17 cellular contexts compared by ENCODE assay signal in the genomic region with DNA sequence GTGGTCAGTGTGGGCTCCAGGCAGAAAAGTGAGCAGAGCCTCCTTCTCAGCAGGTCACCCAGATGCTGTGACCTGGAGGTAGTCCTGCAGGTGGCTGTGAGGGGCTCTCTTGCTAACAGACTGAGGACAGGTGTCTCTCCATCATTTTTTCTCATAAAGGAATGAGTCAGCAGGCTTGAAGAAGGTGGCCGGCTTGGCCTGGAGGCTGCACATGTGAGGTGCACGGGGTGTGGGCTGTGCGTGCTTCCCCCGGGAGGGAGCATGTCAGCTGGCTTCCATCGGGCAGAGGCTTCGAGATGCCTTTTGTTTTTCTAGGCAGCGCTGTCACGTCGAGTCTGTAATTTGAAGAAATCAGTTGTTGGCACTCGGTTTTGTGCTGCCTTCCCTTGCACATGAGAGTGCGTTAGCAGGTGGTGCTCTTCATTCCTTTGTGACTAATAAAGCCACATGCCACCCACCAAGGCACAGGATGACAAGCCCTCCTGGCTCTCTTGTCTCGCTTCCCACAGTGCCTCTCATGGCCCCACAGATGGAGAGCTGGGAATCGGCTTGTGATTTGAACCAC.
DNase-seq lines count a peak whose midpoint lies in the region; ATAC-seq and TF ChIP-seq lines count a peak whose summit lies in the region.
"Had no signal": no experiment of that assay in that cellular context is flagged by ENCODE, and none has a peak within 500 bp of the region (broad histone marks: within the 10 kb centered on the region; RNA-seq: fewer than 3 reads in every experiment).

No MANE protein-coding gene starts in this region.

- H3K36me3 Mint-ChIP-seq in dendritic cell treated with granulocyte-macrophage colony-stimulating factor and Interleukin-4, amounts not matched to agents 40 ng/mL and 50 ng/mL, for 4 days (ENCODE audit: low read depth) = no peaks in the 10 kb centered on the region
- peaks cover 6% of the 10 kb centered on the region for H3K36me3 Mint-ChIP-seq in stimulated activated memory B cell treated with anti-CD40 and anti-IgM and Interleukin-4, amounts not matched to agents 10 μg/mL and 1 μg/mL and 100 μg/mL, for 72 hours

- no peak overlapping the region for H2AFZ ChIP-seq in mammary epithelial cell (ENCODE audit: low read depth, low read length)

- H3K4me3 Mint-ChIP-seq in dendritic cell treated with granulocyte-macrophage colony-stimulating factor and Interleukin-4, amounts not matched to agents 40 ng/mL and 50 ng/mL, for 4 days = no peak overlapping the region
- no peak overlapping the region for H3K4me3 Mint-ChIP-seq in stimulated activated memory B cell treated with anti-CD40 and anti-IgM and Interleukin-4, amounts not matched to agents 10 μg/mL and 1 μg/mL and 100 μg/mL, for 72 hours
- H3K4me3 Mint-ChIP-seq: nephron progenitor cell had no signal

- H3K4me1 ChIP-seq in mammary epithelial cell (ENCODE audit: insufficient read depth, low read length) = peaks cover 6% of the 10 kb centered on the region

- no peaks in the 10 kb centered on the region for H3K27me3 ChIP-seq in mammary epithelial cell (ENCODE audit: insufficient read depth, low read length)
- H3K27me3 ChIP-seq: adrenal gland, suprapubic skin had no signal

- H3K27ac ChIP-seq in mammary epithelial cell (ENCODE audit: insufficient read depth, low read depth, low read length) = no peak overlapping the region
- H3K27ac ChIP-seq: adrenal gland, suprapubic skin had no signal

- H3K79me2 ChIP-seq in mammary epithelial cell (ENCODE audit: insufficient read depth, low read length) = no peaks in the 10 kb centered on the region

- 73% methylated on average over 12 of the region's 13 CpGs for WGBS in mammary epithelial cell (ENCODE audit: low coverage, missing lambda C conversion rate)

- no peak for TF ChIP-seq CTCF in mammary epithelial cell (conservative IDR thresholded peaks at IDR 0.05 in 1 of 2, IDR thresholded peaks at IDR 0.05 in 1 of 2; ENCODE audit: extremely low read depth in 1 of 2, insufficient read depth in 1 of 2, low read depth in 1 of 2, low read length in 2 of 2)

- no peak overlapping the region for H3K9ac ChIP-seq in mammary epithelial cell (ENCODE audit: insufficient read depth, low read length)

- BruUV-seq in mammary epithelial cell (replicated peaks; lab: Mats Ljungman, UMichigan) = no TSS peak

- intact Hi-C loops in dendritic cell treated with granulocyte-macrophage colony-stimulating factor and Interleukin-4, amounts not matched to agents 40 ng/mL and 50 ng/mL, for 4 days (cut with micrococcal nuclease) = no loop called here
- intact Hi-C loops in mammary epithelial cell (cut with micrococcal nuclease) = no loop called here

- no peaks in the 10 kb centered on the region for H3K9me3 ChIP-seq in mammary epithelial cell (replicated peaks; ENCODE audit: insufficient read depth, low read length)
- H3K9me3 ChIP-seq: adrenal gland, suprapubic skin had no signal

- H3K27ac Mint-ChIP-seq in dendritic cell treated with granulocyte-macrophage colony-stimulating factor and Interleukin-4, amounts not matched to agents 40 ng/mL and 50 ng/mL, for 4 days = peak overlapping the region; percentile 35
- H3K27ac Mint-ChIP-seq in stimulated activated memory B cell treated with anti-CD40 and anti-IgM and Interleukin-4, amounts not matched to agents 10 μg/mL and 1 μg/mL and 100 μg/mL, for 72 hours = peak overlapping the region; percentile 48
- H3K27ac Mint-ChIP-seq: nephron progenitor cell had no signal

- no peak overlapping the region for H3K4me3 ChIP-seq in mammary epithelial cell (replicated peaks in 1 of 3; ENCODE audit: insufficient read depth in 1 of 3, low read depth in 2 of 3, low read length in 3 of 3)
- H3K4me3 ChIP-seq: adrenal gland, suprapubic skin had no signal

- no peaks in the 10 kb centered on the region for H3K36me3 ChIP-seq in mammary epithelial cell (ENCODE audit: insufficient read depth, low read length)
- H3K36me3 ChIP-seq: adrenal gland, suprapubic skin had no signal

- H4K20me1 ChIP-seq in mammary epithelial cell (ENCODE audit: insufficient read depth, low read length) = no peaks in the 10 kb centered on the region

- in situ Hi-C loops in mammary epithelial cell (cut with MboI; ENCODE audit: low sequenced_read_pairs in 2 of 2) = no loop called here

- H3K4me2 ChIP-seq in mammary epithelial cell (ENCODE audit: insufficient read depth, low read depth, low read length) = no peak overlapping the region

- H3K9me3 Mint-ChIP-seq in dendritic cell treated with granulocyte-macrophage colony-stimulating factor and Interleukin-4, amounts not matched to agents 40 ng/mL and 50 ng/mL, for 4 days = no peaks in the 10 kb centered on the region
- H3K9me3 Mint-ChIP-seq in stimulated activated memory B cell treated with anti-CD40 and anti-IgM and Interleukin-4, amounts not matched to agents 10 μg/mL and 1 μg/mL and 100 μg/mL, for 72 hours = no peaks in the 10 kb centered on the region
- H3K9me3 Mint-ChIP-seq: nephron progenitor cell had no signal

- CTCF ChIA-PET in mammary epithelial cell (lab: Charles Lee; ENCODE audit: low non-redundant PET) = no interaction called here

- peaks cover 28% of the 10 kb centered on the region for H3K4me1 Mint-ChIP-seq in dendritic cell treated with granulocyte-macrophage colony-stimulating factor and Interleukin-4, amounts not matched to agents 40 ng/mL and 50 ng/mL, for 4 days (ENCODE audit: low read depth)
- H3K4me1 Mint-ChIP-seq in stimulated activated memory B cell treated with anti-CD40 and anti-IgM and Interleukin-4, amounts not matched to agents 10 μg/mL and 1 μg/mL and 100 μg/mL, for 72 hours = peaks cover 18% of the 10 kb centered on the region

- DNase-seq in NCI-H2227 (lab: John Stamatoyannopoulos, UW; ENCODE audit: unreplicated experiment) = peak; percentile 22
- DNase-seq in NCI-H2227 treated with DMSO at 0.1 percent for 48 hours (lab: John Stamatoyannopoulos, UW) = no peak
- peak; percentile 0 for DNase-seq in NCI-H748 treated with DMSO at 0.1 percent for 48 hours (lab: John Stamatoyannopoulos, UW)
- DNase-seq in mammary epithelial cell = no peak
- DNase-seq in NCI-H1048 (lab: John Stamatoyannopoulos, UW) = no peak
- DNase-seq: activated gamma-delta T cell treated with Interleukin-2 at 50 U/mL for 16 hours; C1 segment of cervical spinal cord; central memory CD4-positive, alpha-beta T cell; kidney glomerular epithelial cell; nephron progenitor cell; stimulated activated CD4-positive, alpha-beta T cell treated with anti-CD3 and anti-CD28 coated beads, Interleukin-12 subunit alpha, Interleukin-12 subunit beta, amount 100 ng/mL, for 4 hours had no signal

- dilution Hi-C loops in mammary epithelial cell (cut with HindIII; ENCODE audit: low sequenced_read_pairs) = no loop called here

- ATAC-seq in stimulated activated memory B cell treated with anti-CD40 and anti-IgM and Interleukin-4, amounts not matched to agents 10 μg/mL and 1 μg/mL and 100 μg/mL, for 72 hours = no peak
- no peak for ATAC-seq in HG03520 (IDR thresholded peaks at IDR 0.05; ENCODE audit: unreplicated experiment)
- ATAC-seq: esophagus mucosa had no signal

- peaks cover 25% of the 10 kb centered on the region for H3K27me3 Mint-ChIP-seq in dendritic cell treated with granulocyte-macrophage colony-stimulating factor and Interleukin-4, amounts not matched to agents 40 ng/mL and 50 ng/mL, for 4 days
- no peaks in the 10 kb centered on the region for H3K27me3 Mint-ChIP-seq in stimulated activated memory B cell treated with anti-CD40 and anti-IgM and Interleukin-4, amounts not matched to agents 10 μg/mL and 1 μg/mL and 100 μg/mL, for 72 hours

Comparison
In these comparisons a context has a peak if more than half of its experiments do, and no peak if none do; other contexts are left out.
1. DNase-seq: peak in NCI-H2227 (single experiment) and NCI-H748 treated with DMSO at 0.1 percent for 48 hours (single experiment); none in NCI-H2227 treated with DMSO at 0.1 percent for 48 hours (single experiment), mammary epithelial cell (single experiment) and NCI-H1048 (single experiment).